15 cellular contexts compared by ENCODE assay signal in genomic region chr3:100225883-100226282, GRCh38. TPM values are rescaled to one million over a fixed set of nuclear protein-coding genes. Genes with fewer than 3 reads are reported as not detected.
DNase-seq lines count a peak whose midpoint lies in the region; ATAC-seq, FAIRE-seq and TF ChIP-seq lines count a peak whose summit lies in the region.
"Had no signal": no experiment of that assay in that cellular context is flagged by ENCODE, and none has a peak within 500 bp of the region (broad histone marks: within the 10 kb centered on the region; RNA-seq: fewer than 3 reads in every experiment).

No MANE protein-coding gene starts in this region.

- POLR2A ChIA-PET in HepG2 (lab: Yijun Ruan, JAX), result no interaction called here
- POLR2A ChIA-PET in SK-N-SH (lab: Yijun Ruan, JAX), result interaction anchor here (0.6 kb wide), 1 partner anchor 86 kb away, joined by 4 read pairs; no protein-coding TSS in a partner anchor

- H3F3A ChIP-seq in smooth muscle cell (ENCODE audit: low read depth) (no peaks in the 10 kb centered on the region), SK-N-SH (replicated peaks; ENCODE audit: insufficient read depth) (peaks cover 8% of the 10 kb centered on the region)

- H3K4me1 ChIP-seq in HepG2 (ENCODE audit: insufficient read depth, low read length), result peaks cover 12% of the 10 kb centered on the region
- H3K4me1 ChIP-seq in right lobe of liver, result no peaks in the 10 kb centered on the region
- peaks cover 14% of the 10 kb centered on the region for H3K4me1 ChIP-seq in mesodermal cell (ENCODE audit: control insufficient read depth, insufficient read depth, low read length, poor library complexity, severe bottlenecking)
- no peaks in the 10 kb centered on the region for H3K4me1 ChIP-seq in smooth muscle cell (ENCODE audit: low read depth)
- H3K4me1 ChIP-seq in SK-N-SH (ENCODE audit: control insufficient read depth in 1 of 2, insufficient read depth in 2 of 2, low read depth in 1 of 2, low read length in 1 of 2), result peaks cover 0 to 8% of the 10 kb centered on the region in 2 experiments; a peak in 1 of 4 replicates
- H3K4me1 ChIP-seq: BLaER1 treated with 17β-estradiol and CSF1 and Interleukin-3, amounts not matched to agents 10 nM and 100 nM; HAP-1 had no signal

- BruUV-seq in HepG2 (replicated peaks; lab: Mats Ljungman, UMichigan), result no TSS peak

- H3K4me3 ChIP-seq in HepG2 (replicated peaks in 1 of 3; ENCODE audit: insufficient read depth in 1 of 3, low read depth in 2 of 3, low read length in 3 of 3), result no peak overlapping the region; a peak in 2 of 6 replicates
- H3K4me3 ChIP-seq in right lobe of liver, result no peak overlapping the region
- no peak overlapping the region for H3K4me3 ChIP-seq in mesodermal cell (ENCODE audit: extremely low read depth, insufficient read depth, low read length, poor library complexity, severe bottlenecking)
- H3K4me3 ChIP-seq in smooth muscle cell, result no peak overlapping the region
- H3K4me3 ChIP-seq in SK-N-SH (ENCODE audit: low read depth in 2 of 2, low read length in 1 of 2), result no peak overlapping the region
- H3K4me3 ChIP-seq: BLaER1 treated with 17β-estradiol and CSF1 and Interleukin-3, amounts not matched to agents 10 nM and 100 nM; HAP-1 had no signal

- H3K9me3 ChIP-seq in HepG2 (ENCODE audit: low read length) (peaks cover 3% of the 10 kb centered on the region; the same call in 1 of the 2 replicates), right lobe of liver (no peaks in the 10 kb centered on the region), mesodermal cell (ENCODE audit: control insufficient read depth, low read length) (peaks cover 4% of the 10 kb centered on the region), smooth muscle cell (replicated peaks; ENCODE audit: low read depth) (no peaks in the 10 kb centered on the region), SK-N-SH (no peaks in the 10 kb centered on the region)
- H3K9me3 ChIP-seq: HAP-1 had no signal

- H3K27me3 ChIP-seq in HepG2 (ENCODE audit: control insufficient read depth in 1 of 2, insufficient read depth in 2 of 2, low read length in 2 of 2) (no peaks in the 10 kb centered on the region), right lobe of liver (no peaks in the 10 kb centered on the region), smooth muscle cell (ENCODE audit: low read depth) (no peaks in the 10 kb centered on the region), SK-N-SH (ENCODE audit: insufficient read depth) (no peaks in the 10 kb centered on the region)
- H3K27me3 ChIP-seq: BLaER1 treated with 17β-estradiol and CSF1 and Interleukin-3, amounts not matched to agents 10 nM and 100 nM had no signal

- peak; percentile 86 for ATAC-seq in HepG2
- ATAC-seq in right lobe of liver, result no peak
- ATAC-seq in HG02970 (IDR thresholded peaks at IDR 0.05; ENCODE audit: low FRiP score, unreplicated experiment), result no peak
- ATAC-seq: CD8-positive, alpha-beta T cell had no signal

- H4K20me1 ChIP-seq in HepG2 (ENCODE audit: insufficient read depth, low read length), result no peaks in the 10 kb centered on the region
- H4K20me1 ChIP-seq in smooth muscle cell (ENCODE audit: low read depth), result no peaks in the 10 kb centered on the region
- no peaks in the 10 kb centered on the region for H4K20me1 ChIP-seq in SK-N-SH (ENCODE audit: insufficient read depth)
- H4K20me1 ChIP-seq: BLaER1 treated with 17β-estradiol and CSF1 and Interleukin-3, amounts not matched to agents 10 nM and 100 nM had no signal

- H3K9me2 ChIP-seq in SK-N-SH, result no peaks in the 10 kb centered on the region

- TF ChIP-seq EP300 in HepG2 (IDR thresholded peaks at IDR 0.05; ENCODE audit: low read depth in 2 of 2, low read length in 2 of 2) (no peak), HepG2 (CRISPR knock-in tag; IDR thresholded peaks at IDR 0.05; ENCODE audit: borderline replicate concordance) (no peak), SK-N-SH (IDR thresholded peaks at IDR 0.05; ENCODE audit: borderline replicate concordance in 1 of 2, low read depth in 1 of 2, low read length in 1 of 2) (no peak)

- WGBS in HepG2 (ENCODE audit: low lambda C conversion rate), result 38% methylated on average over 8 of the region's 8 CpGs
- 87% methylated on average over 8 of the region's 8 CpGs for WGBS in right lobe of liver (ENCODE audit: insufficient coverage, low coverage, low lambda C conversion rate, missing lambda C conversion rate)
- 95 to 100% methylated on average over 6 to 7 of the region's 8 CpGs for whole genome bisulfite sequencing in mesodermal cell (ENCODE audit: insufficient coverage in 2 of 2), 2 experiments
- 73% methylated on average over 8 of the region's 8 CpGs for WGBS in smooth muscle cell (ENCODE audit: low lambda C conversion rate)
- 95% methylated on average over 8 of the region's 8 CpGs for WGBS in SK-N-SH (ENCODE audit: low lambda C conversion rate)

- H3K27ac ChIP-seq in HepG2 (ENCODE audit: extremely low read length, insufficient read depth, low read length) (no peak overlapping the region), right lobe of liver (no peak overlapping the region), mesodermal cell (ENCODE audit: low read depth, low read length, severe bottlenecking) (peak overlapping the region; percentile 89), smooth muscle cell (ENCODE audit: low read depth) (peak overlapping the region; percentile 73), SK-N-SH (ENCODE audit: low read depth in 2 of 2, low read length in 1 of 2) (no peak overlapping the region)
- H3K27ac ChIP-seq: BLaER1 treated with 17β-estradiol and CSF1 and Interleukin-3, amounts not matched to agents 10 nM and 100 nM had no signal

- no peak for TF ChIP-seq POLR2A in HepG2 (IDR thresholded peaks at IDR 0.05; ENCODE audit: insufficient read depth in 1 of 2, low read depth in 2 of 2, low read length in 2 of 2)
- TF ChIP-seq POLR2A in right lobe of liver (IDR thresholded peaks at IDR 0.05), result no peak

- peak; percentile 37 for FAIRE-seq in HepG2 (lab: Jason Lieb, UNC)
- FAIRE-seq: H1 had no signal

- H3K36me3 ChIP-seq in HepG2 (replicated peaks in 1 of 2; ENCODE audit: control insufficient read depth in 1 of 2, insufficient read depth in 2 of 2, low read length in 2 of 2) (no peaks in the 10 kb centered on the region), right lobe of liver (no peaks in the 10 kb centered on the region), mesodermal cell (ENCODE audit: control insufficient read depth, insufficient read depth, low read length) (no peaks in the 10 kb centered on the region), smooth muscle cell (ENCODE audit: low read depth) (no peaks in the 10 kb centered on the region), SK-N-SH (replicated peaks in 1 of 2; ENCODE audit: control insufficient read depth in 1 of 2, insufficient read depth in 2 of 2, low read length in 1 of 2) (no peaks in the 10 kb centered on the region)
- H3K36me3 ChIP-seq: BLaER1 treated with 17β-estradiol and CSF1 and Interleukin-3, amounts not matched to agents 10 nM and 100 nM; HAP-1 had no signal

- intact Hi-C loops in HepG2 (cut with micrococcal nuclease; ENCODE audit: unreplicated experiment), result no loop called here
- intact Hi-C loops in right lobe of liver (cut with DNase I), result no loop called here

- TF ChIP-seq CTCF in HepG2 (CRISPR knock-in tag; IDR thresholded peaks at IDR 0.05), result no peak
- no peak for TF ChIP-seq CTCF in right lobe of liver (IDR thresholded peaks at IDR 0.05)
- TF ChIP-seq CTCF in smooth muscle cell (IDR thresholded peaks at IDR 0.05; ENCODE audit: borderline replicate concordance, insufficient read depth, poor library complexity, severe bottlenecking), result no peak
- TF ChIP-seq CTCF in SK-N-SH (IDR thresholded peaks at IDR 0.05), result no peak

- DNase-seq in HepG2 (ENCODE audit: low spot score), result peak; percentile 43
- DNase-seq in right lobe of liver, result no peak
- DNase-seq in smooth muscle cell (lab: John Stamatoyannopoulos, UW; ENCODE audit: unreplicated experiment), result no peak
- no peak for DNase-seq in NCI-H1930 (lab: John Stamatoyannopoulos, UW)
- no peak for DNase-seq in SK-N-SH
- DNase-seq: 8988T; Calu3; CD8-positive, alpha-beta T cell; DMS79 treated with DMSO at 0.1 percent for 48 hours; GF-D8 had no signal

- peak overlapping the region; percentile 46 for H2AFZ ChIP-seq in HepG2 (ENCODE audit: low read length)
- H2AFZ ChIP-seq in smooth muscle cell (ENCODE audit: low read depth), result peak overlapping the region; percentile 8
- H2AFZ ChIP-seq in SK-N-SH (ENCODE audit: low read depth), result no peak overlapping the region

- CTCF ChIA-PET in HepG2 (lab: Yijun Ruan, JAX; ENCODE audit: low intra/inter-chr PET ratio, low total read pairs) (no interaction called here), SK-N-SH (lab: Yijun Ruan, JAX) (interaction anchor here (0.6 kb wide), 1 partner anchor 241 kb away, joined by 3 read pairs; no protein-coding TSS in a partner anchor)

- TF ChIP-seq RAD21 in HepG2 (CRISPR knock-in tag; IDR thresholded peaks at IDR 0.05), result no peak
- no peak for TF ChIP-seq RAD21 in SK-N-SH (IDR thresholded peaks at IDR 0.05; ENCODE audit: low read length)

- no peaks in the 10 kb centered on the region for H3K79me2 ChIP-seq in HepG2 (ENCODE audit: insufficient read depth, low read length)
- no peaks in the 10 kb centered on the region for H3K79me2 ChIP-seq in smooth muscle cell (ENCODE audit: low read depth)
- H3K79me2 ChIP-seq in SK-N-SH (ENCODE audit: insufficient read depth), result no peaks in the 10 kb centered on the region

- H3K4me2 ChIP-seq in HepG2 (ENCODE audit: low read depth, low read length) (peak overlapping the region; percentile 33), smooth muscle cell (no peak overlapping the region), SK-N-SH (no peak overlapping the region)
- H3K4me2 ChIP-seq: BLaER1 treated with 17β-estradiol and CSF1 and Interleukin-3, amounts not matched to agents 10 nM and 100 nM had no signal

- in situ Hi-C loops in HepG2 (cut with HindIII; ENCODE audit: extremely low pct_ligation_motif_present, low pct_unique_long_range_greater_than_20kb), result no loop called here

- H3K9ac ChIP-seq in HepG2 (ENCODE audit: insufficient read depth, low read depth, low read length), result no peak overlapping the region
- no peak overlapping the region for H3K9ac ChIP-seq in smooth muscle cell (ENCODE audit: low read depth)
- H3K9ac ChIP-seq in SK-N-SH, result no peak overlapping the region
- H3K9ac ChIP-seq: BLaER1 treated with 17β-estradiol and CSF1 and Interleukin-3, amounts not matched to agents 10 nM and 100 nM had no signal

RNA-seq across cellular contexts. Expression of gene TBC1D23, which starts 34.9 kb away (rescaled TPM):
- total RNA-seq in HepG2 (2016; rRNA removed; fragmentation: Illumina TruSeq; extraction: Trizol) (28.7 and 44.5 TPM in 2 replicates), right lobe of liver (10 to 100 TPM; 13.9 to 26.2 (median 21.5) TPM), smooth muscle cell (77.7 and 120 TPM in 2 replicates)
- total RNA-seq in HepG2 (2016; cell fraction: cytosol; rRNA removed; fragmentation: Illumina TruSeq; extraction: Trizol; ENCODE audit: low read depth), result 5.2 and 5.6 TPM in 2 replicates
- 29.0 and 42.5 TPM in 2 replicates for total RNA-seq in HepG2 (2016; cell fraction: insoluble cytoplasmic fraction; rRNA removed; fragmentation: Illumina TruSeq; extraction: Trizol)
- 9.4 and 12.5 TPM in 2 replicates for total RNA-seq in HepG2 (2016; cell fraction: membrane; rRNA removed; fragmentation: Illumina TruSeq; extraction: Trizol)
- total RNA-seq in HepG2 (2016; cell fraction: nucleus; rRNA removed; fragmentation: Illumina TruSeq; extraction: Trizol), result 35.8 and 37.8 TPM in 2 replicates
- polyA plus RNA-seq in HepG2 (2011; rRNA removed) (26.5 and 35.4 TPM in 2 replicates), smooth muscle cell (30.0 and 36.0 TPM in 2 replicates), SK-N-SH (2012; rRNA removed) (6.7 and 10.9 TPM in 2 replicates)
- 8.8 and 13.6 TPM in 2 replicates for polyA plus RNA-seq in HepG2 (2011; cell fraction: cytosol; rRNA removed)
- polyA plus RNA-seq in HepG2 (2011; cell fraction: nucleus; rRNA removed), result 13.1 and 13.7 TPM in 2 replicates
- polyA plus RNA-seq in HepG2 (2012), result 26.0 and 27.5 TPM in 2 replicates
- 1.2 and 1.3 TPM in 2 replicates for polyA plus RNA-seq in HepG2 (2016; cell fraction: cytosol; fragmentation: Illumina TruSeq; extraction: Trizol; ENCODE audit: low read depth)
- 22.6 and 26.1 TPM in 2 replicates for polyA plus RNA-seq in HepG2 (2016; cell fraction: insoluble cytoplasmic fraction; fragmentation: Illumina TruSeq; extraction: Trizol; ENCODE audit: low read depth)
- 4.5 and 4.6 TPM in 2 replicates for polyA plus RNA-seq in HepG2 (2016; cell fraction: membrane; fragmentation: Illumina TruSeq; extraction: Trizol; ENCODE audit: low read depth)
- 24.7 and 25.8 TPM in 2 replicates for polyA plus RNA-seq in HepG2 (2016; cell fraction: nucleus; fragmentation: Illumina TruSeq; extraction: Trizol; ENCODE audit: insufficient read depth, low read depth)
- polyA minus RNA-seq in HepG2 (2011; rRNA and poly(A)+ RNA removed; ENCODE audit: low replicate concordance), result 22.9 and 28.9 TPM in 2 replicates
- polyA minus RNA-seq in HepG2 (2011; cell fraction: cytosol; rRNA and poly(A)+ RNA removed), result 25.6 and 28.5 TPM in 2 replicates
- 66.4 and 71.1 TPM in 2 replicates for polyA minus RNA-seq in HepG2 (2011; cell fraction: nucleus; rRNA and poly(A)+ RNA removed)
- 35.4 TPM for polyA plus RNA-seq in mesodermal cell (2013, experiment 1 of 2)
- 39.2 TPM for polyA plus RNA-seq in mesodermal cell (2013, experiment 2 of 2)
- polyA plus RNA-seq in SK-N-SH (2012; cell fraction: cytosol; rRNA removed), result 11.7 and 13.6 TPM in 2 replicates
- 6.5 and 11.0 TPM in 2 replicates for polyA plus RNA-seq in SK-N-SH (2012; cell fraction: nucleus; rRNA removed)

Comparison
In these comparisons a context has a peak if more than half of its experiments do, and no peak if none do; other contexts are left out.
1. H3K27ac ChIP-seq: peak in mesodermal cell (single experiment) and smooth muscle cell (single experiment); none in HepG2 (single experiment), right lobe of liver (0 of 3) and SK-N-SH (0 of 2).